16 cellular contexts compared by ENCODE assay signal in genomic region chr10:124005991-124006392, GRCh38.
DNase-seq lines count a peak whose midpoint lies in the region; ATAC-seq and TF ChIP-seq lines count a peak whose summit lies in the region.
"Had no signal": no experiment of that assay in that cellular context is flagged by ENCODE, and none has a peak within 500 bp of the region (broad histone marks: within the 10 kb centered on the region; RNA-seq: fewer than 3 reads in every experiment).

No MANE protein-coding gene starts in this region.

- TF ChIP-seq CTCF in BE2C (IDR thresholded peaks at IDR 0.05; ENCODE audit: low read depth, low read length), result no peak
- no peak for TF ChIP-seq CTCF in HEK293 (tag by site-specific recombination; IDR thresholded peaks at IDR 0.05)
- no peak for TF ChIP-seq CTCF in osteoblast (IDR thresholded peaks at IDR 0.05; ENCODE audit: extremely low read depth, low read depth, low read length)
- TF ChIP-seq CTCF in CD4-positive, alpha-beta T cell (IDR thresholded peaks at IDR 0.05), result no peak

- H4K20me1 ChIP-seq in osteoblast (ENCODE audit: insufficient read depth, low read length), result no peaks in the 10 kb centered on the region

- peaks cover 7% of the 10 kb centered on the region for H3K27me3 Mint-ChIP-seq in T-helper 17 cell
- no peaks in the 10 kb centered on the region for H3K27me3 Mint-ChIP-seq in CD4-positive, alpha-beta T cell

- no peak overlapping the region for H3K4me2 ChIP-seq in osteoblast (ENCODE audit: insufficient read depth, low read length)

- intact Hi-C loops in CD4-positive, alpha-beta T cell (cut with DNase I, micrococcal nuclease), result no loop called here

- POLR2A ChIA-PET in HEK293 (lab: Yijun Ruan, JAX), result interaction anchor here (0.6 kb wide), 2 partner anchors 88 to 127 kb away, joined by 3 to 4 read pairs; partner anchors contain the start of gene CHST15
- POLR2A ChIA-PET in CD4-positive, alpha-beta T cell (lab: Charles Lee), result no interaction called here

- H3K4me3 ChIP-seq in BE2C (ENCODE audit: low read depth, low read length), result no peak overlapping the region
- H3K4me3 ChIP-seq in HEK293 (ENCODE audit: low read depth, low read length), result no peak overlapping the region
- no peak overlapping the region for H3K4me3 ChIP-seq in osteoblast (ENCODE audit: insufficient read depth, low read length)
- H3K4me3 ChIP-seq: lower lobe of right lung, pancreas, uterus had no signal

- no peaks in the 10 kb centered on the region for H3K79me2 ChIP-seq in osteoblast (ENCODE audit: insufficient read depth, low read length)

- peaks cover 3% of the 10 kb centered on the region; the same call in 1 of the 2 replicates for H3K36me3 ChIP-seq in BE2C
- H3K36me3 ChIP-seq in HEK293 (ENCODE audit: control insufficient read depth in 2 of 2, insufficient read depth in 1 of 2, low read length in 2 of 2), result peaks cover 3 to 39% of the 10 kb centered on the region in 2 experiments; a peak in 1 of 3 replicates
- peaks cover 4% of the 10 kb centered on the region for H3K36me3 ChIP-seq in osteoblast (ENCODE audit: insufficient read depth, low read length)
- H3K36me3 ChIP-seq: pancreas, uterus had no signal

- H3K4me3 Mint-ChIP-seq in T-helper 17 cell, result no peak overlapping the region
- H3K4me3 Mint-ChIP-seq in CD4-positive, alpha-beta T cell, result no peak overlapping the region
- H3K4me3 Mint-ChIP-seq: H9 had no signal

- no peak overlapping the region for H2AFZ ChIP-seq in osteoblast (ENCODE audit: low read length)

- H3K27ac ChIP-seq in HEK293 (ENCODE audit: extremely low read depth, low read depth, low read length) (no peak overlapping the region), osteoblast (ENCODE audit: low read depth, low read length) (no peak overlapping the region)
- no peak overlapping the region for H3K27ac ChIP-seq in CD4-positive, alpha-beta T cell (ENCODE audit: low read depth, low read length)
- H3K27ac ChIP-seq: lower lobe of right lung, pancreas, uterus had no signal

- no peak for ATAC-seq in T-helper 17 cell
- ATAC-seq in stimulated activated naive CD8-positive, alpha-beta T cell treated with anti-CD3 and anti-CD28 coated beads, Interleukin-15, Interleukin-2, amounts not matched to agents 100 U/mL and 50 U/mL, for 24 hours, result no peak
- ATAC-seq in HG03097 (IDR thresholded peaks at IDR 0.05; ENCODE audit: low FRiP score, unreplicated experiment), result no peak
- ATAC-seq in CD4-positive, alpha-beta T cell (ENCODE audit: poor library complexity), result no peak
- ATAC-seq: lower lobe of right lung, pancreas had no signal

- peak; percentile 61 for DNase-seq in BE2C
- peak; percentile 1 for DNase-seq in epidermal melanocyte (ENCODE audit: insufficient read length, low spot score)
- peak; percentile 94 for DNase-seq in osteoblast (ENCODE audit: insufficient read length, low spot score, missing footprints)
- no peak for DNase-seq in T-helper 17 cell
- DNase-seq in stimulated activated naive CD8-positive, alpha-beta T cell treated with anti-CD3 and anti-CD28 coated beads, Interleukin-15, Interleukin-2, amounts not matched to agents 100 U/mL and 50 U/mL, for 24 hours, result no peak
- no peak for DNase-seq in CD4-positive, alpha-beta T cell
- DNase-seq: activated CD4-positive, alpha-beta T cell treated with anti-CD3 and anti-CD28 coated beads for 1 hour; AML-193; lower lobe of right lung; NCI-H226; T-helper 1 cell; uterus had no signal

- CTCF ChIA-PET in HEK293 (lab: Yijun Ruan, JAX), result interaction anchor here (1.0 to 3.4 kb wide), 2 partner anchors 11 to 213 kb away, joined by 3 to 19 read pairs; no protein-coding TSS in a partner anchor
- CTCF ChIA-PET in CD4-positive, alpha-beta T cell (lab: Charles Lee), result no interaction called here

- no peaks in the 10 kb centered on the region for H3K4me1 Mint-ChIP-seq in T-helper 17 cell
- no peaks in the 10 kb centered on the region for H3K4me1 Mint-ChIP-seq in CD4-positive, alpha-beta T cell (ENCODE audit: low read depth)

- no peaks in the 10 kb centered on the region for H3K9me3 Mint-ChIP-seq in CD4-positive, alpha-beta T cell
- H3K9me3 Mint-ChIP-seq: H9 had no signal

- no peaks in the 10 kb centered on the region; the same call in 1 of the 2 replicates for H3K4me1 ChIP-seq in BE2C
- peaks cover 2% of the 10 kb centered on the region; the same call in 1 of the 2 replicates for H3K4me1 ChIP-seq in HEK293 (ENCODE audit: control insufficient read depth, insufficient read depth, low read length)
- H3K4me1 ChIP-seq in osteoblast (ENCODE audit: insufficient read depth, low read length), result peaks cover 17% of the 10 kb centered on the region
- H3K4me1 ChIP-seq: pancreas, uterus had no signal

- H3K9me3 ChIP-seq in BE2C (no peaks in the 10 kb centered on the region), HEK293 (ENCODE audit: control insufficient read depth, insufficient read depth, low read depth, low read length) (no peaks in the 10 kb centered on the region), osteoblast (ENCODE audit: low read depth, low read length) (no peaks in the 10 kb centered on the region), T-helper 17 cell (ENCODE audit: control insufficient read depth, low read length, poor library complexity, severe bottlenecking) (no peaks in the 10 kb centered on the region)
- H3K9me3 ChIP-seq in CD4-positive, alpha-beta T cell (ENCODE audit: control insufficient read depth, low read length), result no peaks in the 10 kb centered on the region
- H3K9me3 ChIP-seq: lower lobe of right lung, pancreas, uterus had no signal

- H3K27me3 ChIP-seq in BE2C (no peaks in the 10 kb centered on the region), osteoblast (ENCODE audit: insufficient read depth, low read length) (no peaks in the 10 kb centered on the region)
- H3K27me3 ChIP-seq in CD4-positive, alpha-beta T cell (ENCODE audit: control insufficient read depth, insufficient read depth, low read length), result no peaks in the 10 kb centered on the region
- H3K27me3 ChIP-seq: pancreas, uterus had no signal

- H3K36me3 Mint-ChIP-seq in T-helper 17 cell (ENCODE audit: low read depth), result no peaks in the 10 kb centered on the region
- H3K36me3 Mint-ChIP-seq in CD4-positive, alpha-beta T cell (ENCODE audit: low read depth), result no peaks in the 10 kb centered on the region

- no peak overlapping the region for H3K27ac Mint-ChIP-seq in T-helper 17 cell
- H3K27ac Mint-ChIP-seq in CD4-positive, alpha-beta T cell, result no peak overlapping the region
- H3K27ac Mint-ChIP-seq: H9 had no signal

TF ChIP-seq in HEK293, 187 proteins besides CTCF, POLR2A, EP300 and RAD21 (continues in another document):
- TF ChIP-seq ZNF341 (tag by site-specific recombination; IDR thresholded peaks at IDR 0.05; ENCODE audit: low read depth), result peak; percentile 77
- TF ChIP-seq ZNF747 (tag by site-specific recombination; IDR thresholded peaks at IDR 0.05), result no peak
- TF ChIP-seq INSM2 (tag by site-specific recombination; IDR thresholded peaks at IDR 0.05), result no peak
- TF ChIP-seq TCF7L2 (IDR thresholded peaks at IDR 0.05; ENCODE audit: borderline replicate concordance, low read depth, low read length), result no peak
- peak; percentile 25; the same call in 1 of the 2 replicates for TF ChIP-seq IKZF3 (tag by site-specific recombination; IDR thresholded peaks at IDR 0.05)
- TF ChIP-seq ZNF423 (tag by site-specific recombination; IDR thresholded peaks at IDR 0.05), result peak; percentile 79
- TF ChIP-seq ZNF394 (tag by site-specific recombination; IDR thresholded peaks at IDR 0.05; ENCODE audit: borderline replicate concordance), result peak; percentile 68
- no peak for TF ChIP-seq ZNF830 (tag by site-specific recombination; IDR thresholded peaks at IDR 0.05; ENCODE audit: low read depth)
- TF ChIP-seq ZSCAN5A (tag by site-specific recombination; IDR thresholded peaks at IDR 0.05), result no peak
- no peak for TF ChIP-seq GFI1B (tag by site-specific recombination; IDR thresholded peaks at IDR 0.05)
- TF ChIP-seq MZF1 (tag by site-specific recombination; IDR thresholded peaks at IDR 0.05; ENCODE audit: borderline replicate concordance), result no peak
- TF ChIP-seq ZBTB26 (tag by site-specific recombination; optimal IDR thresholded peaks at IDR 0.05), result no peak

Comparison
In these comparisons a context has a peak if more than half of its experiments do, and no peak if none do; other contexts are left out.
1. DNase-seq: peak in BE2C (single experiment), epidermal melanocyte (single experiment) and osteoblast (single experiment); none in T-helper 17 cell (0 of 3), stimulated activated naive CD8-positive, alpha-beta T cell treated with anti-CD3 and anti-CD28 coated beads, Interleukin-15, Interleukin-2, amounts not matched to agents 100 U/mL and 50 U/mL, for 24 hours (single experiment) and CD4-positive, alpha-beta T cell (0 of 10).